ENCODE assay signal across 8 cellular contexts in genomic region chr4:98657531-98658286, GRCh38. TPM values are rescaled to one million over a fixed set of nuclear protein-coding genes. Genes with fewer than 3 reads are reported as not detected.
A peak's percentile ranks its signal among the peaks of the same experiment; 100 is the strongest.
DNase-seq lines count a peak whose midpoint lies in the region; FAIRE-seq and TF ChIP-seq lines count a peak whose summit lies in the region.

No MANE protein-coding gene starts in this region.

- in situ Hi-C loops in astrocyte of the cerebellum (cut with HindIII; ENCODE audit: low sequenced_read_pairs): no loop called here

- H3K4me3 ChIP-seq in AG09309 (ENCODE audit: control insufficient read depth, low read depth, low read length): peak overlapping the region; percentile 70
- peak overlapping the region; percentile 87 for H3K4me3 ChIP-seq in astrocyte of the cerebellum (ENCODE audit: low read depth, low read length)

- FAIRE-seq in GM19239 (lab: Jason Lieb, UNC): peak; percentile 74

- DNase-seq in AG09309 (ENCODE audit: low read depth) (no peak), GM19239 (ENCODE audit: insufficient read length, low spot score) (no peak), HT-29 (ENCODE audit: low spot score) (peak; percentile 47), SK-N-DZ (ENCODE audit: low spot score) (peak; percentile 86), astrocyte of the cerebellum (ENCODE audit: low read depth) (no peak), hippocampal formation (lab: John Stamatoyannopoulos, UW) (peak; percentile 59 to 80), renal cortical epithelial cell (ENCODE audit: low read depth) (peak; percentile 40), amniotic stem cell (lab: John Stamatoyannopoulos, UW) (no peak)

- no peak for TF ChIP-seq CTCF in AG09309 (IDR thresholded peaks at IDR 0.05; ENCODE audit: control insufficient read depth, insufficient read depth, low read depth, low read length, missing control alignments)
- TF ChIP-seq CTCF in astrocyte of the cerebellum (IDR thresholded peaks at IDR 0.05; ENCODE audit: low read depth, low read length, missing control alignments): no peak

RNA-seq across cellular contexts. Expression of gene TSPAN5, which starts 0.7 kb away (rescaled TPM):
- 5.6 and 6.2 TPM in 2 replicates for total RNA-seq in HT-29 (2014; rRNA removed; shearing (Covaris generic))
- polyA plus RNA-seq in SK-N-DZ (2014; cell fraction: cytosol; rRNA removed): 17.7 and 22.3 TPM in 2 replicates
- polyA plus RNA-seq in SK-N-DZ (2014; cell fraction: nucleus; rRNA removed): 10.8 and 19.3 TPM in 2 replicates
- 12.2 and 28.4 TPM in 2 replicates for total RNA-seq in renal cortical epithelial cell

Comparison
In these comparisons a context has a peak if more than half of its experiments do, and no peak if none do; other contexts are left out.
1. DNase-seq: peak in HT-29 (single experiment), SK-N-DZ (single experiment), hippocampal formation (2 of 2) and renal cortical epithelial cell (single experiment); none in AG09309 (single experiment), GM19239 (single experiment), astrocyte of the cerebellum (single experiment) and amniotic stem cell (single experiment).